ENCODE assay signal across 9 cellular contexts in the genomic region with DNA sequence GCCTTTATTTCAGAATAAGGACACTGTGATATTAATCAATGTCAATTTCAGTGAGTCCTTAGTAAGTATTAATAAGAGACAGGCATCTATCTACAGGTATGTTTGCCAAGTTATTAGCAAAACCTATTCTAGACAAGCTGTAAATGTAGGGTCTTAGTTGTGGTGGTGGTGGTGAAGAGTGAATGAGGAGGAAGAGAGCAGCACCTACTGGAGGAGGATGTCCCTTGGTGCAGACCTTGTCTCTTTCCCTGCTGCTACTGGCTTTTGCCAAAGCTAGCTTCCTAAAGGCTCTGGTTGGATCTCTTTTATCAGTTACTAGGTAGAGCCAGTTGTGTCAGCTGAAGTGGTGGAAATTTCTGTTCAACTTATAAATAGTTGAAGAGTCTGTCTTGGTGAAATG.
A peak's percentile ranks its signal among the peaks of the same experiment; 100 is the strongest.
DNase-seq lines count a peak whose midpoint lies in the region; ATAC-seq and TF ChIP-seq lines count a peak whose summit lies in the region.
"Had no signal": no experiment of that assay in that cellular context is flagged by ENCODE, and none has a peak within 500 bp of the region (broad histone marks: within the 10 kb centered on the region; RNA-seq: fewer than 3 reads in every experiment).

No MANE protein-coding gene starts in this region.

- peak; percentile 36 for TF ChIP-seq CTCF in GM13976 (IDR thresholded peaks at IDR 0.05; ENCODE audit: borderline replicate concordance, control extremely low read depth, extremely low read depth, insufficient read depth, missing control alignments)
- TF ChIP-seq CTCF in RWPE2 (IDR thresholded peaks at IDR 0.05; ENCODE audit: poor library complexity, severe bottlenecking): peak; percentile 19

- POLR2A ChIA-PET in activated CD4-positive, alpha-beta memory T cell treated with anti-CD3 and anti-CD28 coated beads, Interleukin-2, amount 10 ng/mL, durations not matched to agents 7 days and 5 days (lab: Charles Lee): no interaction called here

- H3K9me3 ChIP-seq in RWPE2 (ENCODE audit: severe bottlenecking): no peaks in the 10 kb centered on the region

- H3K27me3 ChIP-seq in RWPE2 (ENCODE audit: insufficient read depth, poor library complexity, severe bottlenecking): no peaks in the 10 kb centered on the region

- H3K9me3 Mint-ChIP-seq in naive B cell: no peaks in the 10 kb centered on the region
- no peaks in the 10 kb centered on the region for H3K9me3 Mint-ChIP-seq in activated CD4-positive, alpha-beta memory T cell treated with anti-CD3 and anti-CD28 coated beads, Interleukin-2, amount 10 ng/mL, durations not matched to agents 7 days and 5 days

- no peaks in the 10 kb centered on the region for H3K36me3 Mint-ChIP-seq in naive B cell
- H3K36me3 Mint-ChIP-seq in activated CD4-positive, alpha-beta memory T cell treated with anti-CD3 and anti-CD28 coated beads, Interleukin-2, amount 10 ng/mL, durations not matched to agents 7 days and 5 days (ENCODE audit: low read depth): no peaks in the 10 kb centered on the region

- H3K36me3 ChIP-seq in RWPE2 (ENCODE audit: low read depth): no peaks in the 10 kb centered on the region

- in situ Hi-C loops in GM13976 (cut with MboI; ENCODE audit: low sequenced_read_pairs, unreplicated experiment): no loop called here

- no peak overlapping the region for H3K4me3 Mint-ChIP-seq in naive B cell
- no peak overlapping the region for H3K4me3 Mint-ChIP-seq in activated CD4-positive, alpha-beta memory T cell treated with anti-CD3 and anti-CD28 coated beads, Interleukin-2, amount 10 ng/mL, durations not matched to agents 7 days and 5 days

- H3K27ac Mint-ChIP-seq in naive B cell: peak overlapping the region in 3 of 6 donors; percentile 7 to 84 (median 72)
- no peak overlapping the region for H3K27ac Mint-ChIP-seq in activated CD4-positive, alpha-beta memory T cell treated with anti-CD3 and anti-CD28 coated beads, Interleukin-2, amount 10 ng/mL, durations not matched to agents 7 days and 5 days

- H3K4me3 ChIP-seq in RWPE2 (ENCODE audit: severe bottlenecking): no peak overlapping the region
- H3K4me3 ChIP-seq: GM23248 had no signal

- no peaks in the 10 kb centered on the region for H3K27me3 Mint-ChIP-seq in naive B cell
- H3K27me3 Mint-ChIP-seq in activated CD4-positive, alpha-beta memory T cell treated with anti-CD3 and anti-CD28 coated beads, Interleukin-2, amount 10 ng/mL, durations not matched to agents 7 days and 5 days: no peaks in the 10 kb centered on the region

- CTCF ChIA-PET in activated CD4-positive, alpha-beta memory T cell treated with anti-CD3 and anti-CD28 coated beads, Interleukin-2, amount 10 ng/mL, durations not matched to agents 7 days and 5 days (lab: Charles Lee): no interaction called here

- no peaks in the 10 kb centered on the region for H3K4me1 ChIP-seq in RWPE2 (ENCODE audit: insufficient read depth, poor library complexity, severe bottlenecking)

- H3K27ac ChIP-seq in RWPE2 (ENCODE audit: poor library complexity, severe bottlenecking): no peak overlapping the region
- H3K27ac ChIP-seq: GM23248 had no signal

- DNase-seq in GM13976 (ENCODE audit: low spot score) (no peak), RWPE2 (ENCODE audit: low spot score) (no peak), naive B cell (peak; percentile 35), occipital lobe (lab: John Stamatoyannopoulos, UW) (no peak)
- no peak for DNase-seq in stimulated activated CD8-positive, alpha-beta memory T cell treated with anti-CD3 and anti-CD28 coated beads, Interleukin-4, amount 100 ng/mL, for 48 hours
- no peak for DNase-seq in activated CD4-positive, alpha-beta memory T cell treated with anti-CD3 and anti-CD28 coated beads, Interleukin-2, amount 10 ng/mL, durations not matched to agents 7 days and 5 days
- DNase-seq: GM23248 had no signal

- peaks cover 7 to 11% (median 10%) of the 10 kb centered on the region in 3 donors for H3K4me1 Mint-ChIP-seq in naive B cell
- no peaks in the 10 kb centered on the region for H3K4me1 Mint-ChIP-seq in activated CD4-positive, alpha-beta memory T cell treated with anti-CD3 and anti-CD28 coated beads, Interleukin-2, amount 10 ng/mL, durations not matched to agents 7 days and 5 days

- peak; percentile 65 for ATAC-seq in HG02610 (IDR thresholded peaks at IDR 0.05; ENCODE audit: unreplicated experiment)
- ATAC-seq in RWPE2 (ENCODE audit: low read depth): no peak
- peak; percentile 94 to 96 for ATAC-seq in naive B cell (ENCODE audit: low read depth in 2 of 2)
- ATAC-seq in GM18873 (IDR thresholded peaks at IDR 0.05; ENCODE audit: low FRiP score, unreplicated experiment): no peak

Comparison
In these comparisons a context has a peak if more than half of its experiments do, and no peak if none do; other contexts are left out.
1. ATAC-seq: peak in HG02610 (single experiment) and naive B cell (2 of 2); none in RWPE2 (single experiment) and GM18873 (single experiment).